8 cellular contexts compared by ENCODE assay signal in the genomic region with DNA sequence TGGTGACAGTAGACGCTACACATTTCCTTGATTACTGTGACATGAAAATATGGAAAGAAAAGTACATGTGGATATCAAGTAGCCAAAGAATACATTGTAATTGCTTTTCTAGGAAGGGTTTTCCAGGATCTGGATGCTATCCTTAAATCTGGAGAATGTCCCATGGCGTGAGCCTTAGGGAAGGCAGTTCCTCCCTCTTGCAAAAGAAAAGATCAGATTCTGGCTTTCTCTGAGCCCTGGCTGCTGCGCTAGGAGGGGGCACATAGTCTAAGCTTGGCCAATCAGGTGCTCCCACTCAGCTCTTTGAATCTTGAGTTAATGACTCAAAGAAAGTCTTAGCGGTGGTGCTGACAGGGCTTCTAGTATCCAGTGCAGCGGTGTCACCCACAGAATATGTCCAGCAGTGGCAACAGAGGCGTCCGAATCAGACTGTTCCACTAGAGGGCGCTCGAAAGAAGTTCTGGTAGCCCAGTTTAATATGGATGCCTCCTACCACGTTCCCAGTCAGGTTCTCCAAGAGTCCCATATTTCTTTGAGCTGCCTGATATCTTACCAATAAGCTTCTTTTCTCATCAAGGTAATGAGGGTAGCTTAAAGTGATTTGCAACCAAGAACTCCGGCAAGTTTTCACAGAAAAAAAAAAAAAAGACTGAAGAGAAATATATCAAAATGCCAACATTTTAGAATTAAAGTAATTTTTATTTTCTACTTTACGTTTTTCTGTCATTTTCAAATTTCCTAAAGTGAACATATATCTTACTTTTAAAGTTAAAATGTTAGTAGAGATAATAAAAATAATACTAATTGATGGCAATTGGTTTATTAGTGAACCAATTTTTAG.
DNase-seq lines count a peak whose midpoint lies in the region; ATAC-seq lines count a peak whose summit lies in the region.

No MANE protein-coding gene starts in this region.

- H3K27me3 Mint-ChIP-seq in naive thymus-derived CD4-positive, alpha-beta T cell, result no peaks in the 10 kb centered on the region

- intact Hi-C loops in naive thymus-derived CD4-positive, alpha-beta T cell (cut with micrococcal nuclease), result loop anchor here (1.0 to 10.0 kb wide), 6 partner anchors 228 to 939 kb away; partner anchors contain the start of gene AP1S2 (in 1 of the 2)

- CTCF ChIA-PET in naive thymus-derived CD4-positive, alpha-beta T cell (lab: Charles Lee), result interaction anchor here (0.6 to 1.8 kb wide), 5 partner anchors 92 to 1498 kb away, joined by 3 to 11 read pairs (median 3); no protein-coding TSS in a partner anchor

- ATAC-seq in HG03280 (IDR thresholded peaks at IDR 0.05; ENCODE audit: unreplicated experiment) (peak; percentile 57), esophagus mucosa (peak; percentile 77), HG03565 (IDR thresholded peaks at IDR 0.05; ENCODE audit: unreplicated experiment) (no peak)
- peak; percentile 78 for ATAC-seq in naive thymus-derived CD4-positive, alpha-beta T cell

- H3K27ac ChIP-seq in naive thymus-derived CD4-positive, alpha-beta T cell (ENCODE audit: low read depth, low read length), result no peak overlapping the region

- H3K9me3 ChIP-seq in naive thymus-derived CD4-positive, alpha-beta T cell (ENCODE audit: control insufficient read depth in 2 of 3, low read length in 3 of 3), result no peaks in the 10 kb centered on the region

- H3K4me3 ChIP-seq in naive thymus-derived CD4-positive, alpha-beta T cell (ENCODE audit: low read length), result no peak overlapping the region

- POLR2A ChIA-PET in naive thymus-derived CD4-positive, alpha-beta T cell (lab: Charles Lee), result no interaction called here

- no peaks in the 10 kb centered on the region for H3K36me3 Mint-ChIP-seq in naive thymus-derived CD4-positive, alpha-beta T cell

- peaks cover 0 to 15% of the 10 kb centered on the region in 2 donors for H3K4me1 ChIP-seq in naive thymus-derived CD4-positive, alpha-beta T cell (ENCODE audit: control insufficient read depth in 2 of 2, insufficient read depth in 2 of 2, low read length in 2 of 2)

- H3K4me3 Mint-ChIP-seq in naive thymus-derived CD4-positive, alpha-beta T cell, result peak overlapping the region in 1 of 10 donors; percentile 44

- H3K4me1 Mint-ChIP-seq in naive thymus-derived CD4-positive, alpha-beta T cell, result peaks cover 3 to 19% (median 15%) of the 10 kb centered on the region in 7 donors

- H3K27ac Mint-ChIP-seq in naive thymus-derived CD4-positive, alpha-beta T cell, result peak overlapping the region in 1 of 9 donors; percentile 0

- peak; percentile 62 for DNase-seq in GM03348 (ENCODE audit: low spot score)
- DNase-seq in NOMO-1 treated with dmso at 0.1 percent for 144 hours (lab: John Stamatoyannopoulos, UW; ENCODE audit: unreplicated experiment), result peak; percentile 36
- peak; percentile 59 for DNase-seq in activated CD8-positive, alpha-beta memory T cell treated with anti-CD3 and anti-CD28 coated beads, Interleukin-2, amount 50 U/mL, for 4 hours
- DNase-seq in naive thymus-derived CD4-positive, alpha-beta T cell, result peak; percentile 19 to 55 (median 44)
- DNase-seq in stimulated activated naive CD4-positive, alpha-beta T cell (lab: John Stamatoyannopoulos, UW), result peak in 5 of 6 experiments; percentile 18 to 61 (median 32)

- H3K9me3 Mint-ChIP-seq in naive thymus-derived CD4-positive, alpha-beta T cell, result no peaks in the 10 kb centered on the region

- no peaks in the 10 kb centered on the region for H3K27me3 ChIP-seq in naive thymus-derived CD4-positive, alpha-beta T cell (ENCODE audit: control insufficient read depth in 2 of 2, insufficient read depth in 2 of 2, low read length in 2 of 2)

- no peaks in the 10 kb centered on the region for H3K36me3 ChIP-seq in naive thymus-derived CD4-positive, alpha-beta T cell (ENCODE audit: control insufficient read depth in 2 of 3, insufficient read depth in 3 of 3, low read length in 3 of 3)
